In the genomic region with DNA sequence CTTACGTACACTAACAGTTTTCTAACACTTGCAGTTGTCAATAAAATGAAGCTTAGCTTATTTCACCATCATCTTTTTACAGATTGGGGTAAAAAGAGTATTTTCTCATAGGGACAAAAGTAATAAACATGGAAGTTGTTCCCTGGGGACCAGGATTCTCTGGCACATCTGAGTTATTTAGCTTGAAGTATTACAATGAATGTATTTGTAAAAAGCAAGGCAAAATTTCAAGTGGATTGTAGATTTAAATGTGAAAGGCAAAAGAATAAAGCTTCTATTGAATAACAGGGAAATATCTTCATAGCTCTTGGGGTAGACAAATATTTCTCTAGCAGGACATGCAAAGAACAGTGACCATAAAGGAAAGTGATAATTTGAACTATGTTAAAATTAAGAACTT, we compare ENCODE assay signal across 35 cellular contexts.
"Had no signal": no experiment of that assay in that cellular context is flagged by ENCODE, and none has a peak within 500 bp of the region (broad histone marks: within the 10 kb centered on the region; RNA-seq: fewer than 3 reads in every experiment).

No MANE protein-coding gene starts in this region.

- H3K4me1 ChIP-seq: ascending aorta had no signal

- DNase-seq: activated B cell treated with CpG ODN at 0.5 μM for 24 hours; activated CD4-positive, alpha-beta memory T cell treated with anti-CD3 and anti-CD28 coated beads, Interleukin-2, amount 10 ng/mL, durations not matched to agents 7 days and 5 days; activated CD4-positive, alpha-beta T cell treated with anti-CD3 and anti-CD28 coated beads for 48 hours; activated CD4-positive, alpha-beta T cell treated with anti-CD3 and anti-CD28 coated beads, Interleukin-2, amount 10 ng/mL, durations not matched to agents 7 days and 5 days; activated CD4-positive, alpha-beta T cell treated with anti-CD3 and anti-CD28 coated beads, Interleukin-2, amount 50 U/mL, for 48 hours; activated CD4-positive, CD25-positive, alpha-beta regulatory T cell treated with anti-CD3 and anti-CD28 coated beads, Interleukin-2, amount 50 U/mL, for 72 hours; activated CD8-positive, alpha-beta memory T cell treated with anti-CD3 and anti-CD28 coated beads for 24 hours; activated CD8-positive, alpha-beta memory T cell treated with anti-CD3 and anti-CD28 coated beads, Interleukin-2, amount 10 ng/mL, durations not matched to agents 7 days and 5 days; activated CD8-positive, alpha-beta memory T cell treated with anti-CD3 and anti-CD28 coated beads, Interleukin-2, amount 50 U/mL, for 48 hours; activated CD8-positive, alpha-beta T cell treated with anti-CD3 and anti-CD28 coated beads, Interleukin-2, amount 10 ng/mL, durations not matched to agents 7 days and 5 days; activated effector memory CD4-positive, alpha-beta T cell treated with Interleukin-2 at 50 U/mL for 16 hours; activated gamma-delta T cell; activated naive CD4-positive, alpha-beta T cell treated with anti-CD3 and anti-CD28 coated beads, Interleukin-2, amount 10 ng/mL, durations not matched to agents 7 days and 5 days; activated naive CD4-positive, alpha-beta T cell treated with Interleukin-2 at 50 U/mL for 16 hours; activated naive CD8-positive, alpha-beta T cell treated with anti-CD3 and anti-CD28 coated beads, Interleukin-2, amount 10 ng/mL, durations not matched to agents 7 days and 5 days; activated naive CD8-positive, alpha-beta T cell treated with anti-CD3 and anti-CD28 coated beads, Interleukin-2, amount 50 U/mL, for 24 hours; activated T-cell treated with anti-CD3 and anti-CD28 coated beads, Interleukin-2, amount 50 U/mL, for 24 hours; activated T-cell treated with anti-CD3 and anti-CD28 coated beads, Interleukin-2, amount 50 U/mL, for 48 hours; amygdala; anterior cingulate cortex; caudate nucleus; cerebellar nuclear complex; T-helper 1 cell; T-helper 2 cell; T-helper 9 cell had no signal

- H3K4me3 ChIP-seq: ascending aorta, cardiac muscle cell had no signal

- H3K27ac Mint-ChIP-seq: activated B cell treated with CpG ODN at 0.5 μM for 24 hours; activated CD4-positive, alpha-beta memory T cell treated with anti-CD3 and anti-CD28 coated beads, Interleukin-2, amount 10 ng/mL, durations not matched to agents 7 days and 5 days; activated CD4-positive, alpha-beta T cell treated with anti-CD3 and anti-CD28 coated beads, Interleukin-2, amount 10 ng/mL, durations not matched to agents 7 days and 5 days; activated CD8-positive, alpha-beta memory T cell treated with anti-CD3 and anti-CD28 coated beads, Interleukin-2, amount 10 ng/mL, durations not matched to agents 7 days and 5 days; activated CD8-positive, alpha-beta T cell treated with anti-CD3 and anti-CD28 coated beads, Interleukin-2, amount 10 ng/mL, durations not matched to agents 7 days and 5 days; activated naive CD4-positive, alpha-beta T cell treated with anti-CD3 and anti-CD28 coated beads, Interleukin-2, amount 10 ng/mL, durations not matched to agents 7 days and 5 days; activated naive CD4-positive, alpha-beta T cell treated with anti-CD3 and anti-CD28 coated beads, Interleukin-2, amount 50 U/mL, for 24 hours; activated naive CD8-positive, alpha-beta T cell; activated naive CD8-positive, alpha-beta T cell treated with anti-CD3 and anti-CD28 coated beads, Interleukin-2, amount 10 ng/mL, durations not matched to agents 7 days and 5 days; activated naive CD8-positive, alpha-beta T cell treated with anti-CD3 and anti-CD28 coated beads, Interleukin-2, amount 50 U/mL, for 24 hours; activated T-cell treated with anti-CD3 and anti-CD28 coated beads, Interleukin-2, amount 50 U/mL, for 24 hours; activated T-helper 2 cell treated with anti-CD3 and anti-CD28 coated beads, Interferon-gamma antibody, Interleukin-2, Interleukin-4, amounts not matched to agents 10 μg/mL and 5 μg/mL and 100 μg/mL, durations not matched to agents 14 hours and 24 hours and 36 hours; brain; T-helper 1 cell treated with Interleukin-12 subunit alpha and Interleukin-12 subunit beta and Interleukin-4 antibody, amounts not matched to agents 30 μg/mL and 1 μg/mL, for 36 hours; T-helper 2 cell treated with Interferon-gamma antibody and Interleukin-4, amounts not matched to agents 5 μg/mL and 100 μg/mL, for 36 hours had no signal

- H3K9me3 ChIP-seq: ascending aorta had no signal

- H3K4me1 Mint-ChIP-seq: activated B cell treated with CpG ODN at 0.5 μM for 24 hours; activated CD4-positive, alpha-beta memory T cell treated with anti-CD3 and anti-CD28 coated beads, Interleukin-2, amount 10 ng/mL, durations not matched to agents 7 days and 5 days; activated CD4-positive, alpha-beta T cell treated with anti-CD3 and anti-CD28 coated beads, Interleukin-2, amount 10 ng/mL, durations not matched to agents 7 days and 5 days; activated CD8-positive, alpha-beta memory T cell treated with anti-CD3 and anti-CD28 coated beads, Interleukin-2, amount 10 ng/mL, durations not matched to agents 7 days and 5 days; activated naive CD4-positive, alpha-beta T cell treated with anti-CD3 and anti-CD28 coated beads, Interleukin-2, amount 10 ng/mL, durations not matched to agents 7 days and 5 days; activated naive CD4-positive, alpha-beta T cell treated with anti-CD3 and anti-CD28 coated beads, Interleukin-2, amount 50 U/mL, for 24 hours; activated naive CD8-positive, alpha-beta T cell treated with anti-CD3 and anti-CD28 coated beads, Interleukin-2, amount 10 ng/mL, durations not matched to agents 7 days and 5 days; activated naive CD8-positive, alpha-beta T cell treated with anti-CD3 and anti-CD28 coated beads, Interleukin-2, amount 50 U/mL, for 24 hours; central memory CD8-positive, alpha-beta T cell had no signal

- H3K4me3 Mint-ChIP-seq: activated B cell treated with CpG ODN at 0.5 μM for 24 hours; activated CD4-positive, alpha-beta memory T cell treated with anti-CD3 and anti-CD28 coated beads, Interleukin-2, amount 10 ng/mL, durations not matched to agents 7 days and 5 days; activated CD4-positive, alpha-beta T cell treated with anti-CD3 and anti-CD28 coated beads, Interleukin-2, amount 10 ng/mL, durations not matched to agents 7 days and 5 days; activated CD8-positive, alpha-beta memory T cell treated with anti-CD3 and anti-CD28 coated beads, Interleukin-2, amount 10 ng/mL, durations not matched to agents 7 days and 5 days; activated CD8-positive, alpha-beta T cell treated with anti-CD3 and anti-CD28 coated beads, Interleukin-2, amount 10 ng/mL, durations not matched to agents 7 days and 5 days; activated naive CD4-positive, alpha-beta T cell treated with anti-CD3 and anti-CD28 coated beads, Interleukin-2, amount 10 ng/mL, durations not matched to agents 7 days and 5 days; activated naive CD4-positive, alpha-beta T cell treated with anti-CD3 and anti-CD28 coated beads, Interleukin-2, amount 50 U/mL, for 24 hours; activated naive CD8-positive, alpha-beta T cell; activated naive CD8-positive, alpha-beta T cell treated with anti-CD3 and anti-CD28 coated beads, Interleukin-2, amount 10 ng/mL, durations not matched to agents 7 days and 5 days; activated naive CD8-positive, alpha-beta T cell treated with anti-CD3 and anti-CD28 coated beads, Interleukin-2, amount 50 U/mL, for 24 hours; activated T-cell treated with anti-CD3 and anti-CD28 coated beads, Interleukin-2, amount 50 U/mL, for 24 hours; brain; central memory CD8-positive, alpha-beta T cell; T-helper 1 cell treated with Interleukin-12 subunit alpha and Interleukin-12 subunit beta and Interleukin-4 antibody, amounts not matched to agents 30 μg/mL and 1 μg/mL, for 36 hours; T-helper 2 cell treated with Interferon-gamma antibody and Interleukin-4, amounts not matched to agents 5 μg/mL and 100 μg/mL, for 36 hours had no signal

- H3K27ac ChIP-seq: ascending aorta, cardiac muscle cell, VCaP had no signal

- H3K36me3 Mint-ChIP-seq: activated CD8-positive, alpha-beta memory T cell treated with anti-CD3 and anti-CD28 coated beads, Interleukin-2, amount 10 ng/mL, durations not matched to agents 7 days and 5 days; activated naive CD4-positive, alpha-beta T cell treated with anti-CD3 and anti-CD28 coated beads, Interleukin-2, amount 10 ng/mL, durations not matched to agents 7 days and 5 days; activated naive CD4-positive, alpha-beta T cell treated with anti-CD3 and anti-CD28 coated beads, Interleukin-2, amount 50 U/mL, for 24 hours; activated naive CD8-positive, alpha-beta T cell; activated naive CD8-positive, alpha-beta T cell treated with anti-CD3 and anti-CD28 coated beads, Interleukin-2, amount 10 ng/mL, durations not matched to agents 7 days and 5 days; brain had no signal

- H3K27me3 Mint-ChIP-seq: activated naive CD4-positive, alpha-beta T cell treated with anti-CD3 and anti-CD28 coated beads, Interleukin-2, amount 10 ng/mL, durations not matched to agents 7 days and 5 days had no signal

- H3K27me3 ChIP-seq: ascending aorta, cardiac muscle cell had no signal

- ATAC-seq: activated CD8-positive, alpha-beta memory T cell treated with anti-CD3 and anti-CD28 coated beads, Interleukin-2, amount 10 ng/mL, durations not matched to agents 7 days and 5 days; activated CD8-positive, alpha-beta T cell treated with anti-CD3 and anti-CD28 coated beads, Interleukin-2, amount 10 ng/mL, durations not matched to agents 7 days and 5 days; activated naive CD8-positive, alpha-beta T cell treated with anti-CD3 and anti-CD28 coated beads, Interleukin-2, amount 50 U/mL, for 24 hours had no signal

- H3K9me3 Mint-ChIP-seq: activated B cell treated with CpG ODN at 0.5 μM for 24 hours; activated CD4-positive, alpha-beta memory T cell treated with anti-CD3 and anti-CD28 coated beads, Interleukin-2, amount 10 ng/mL, durations not matched to agents 7 days and 5 days; activated CD4-positive, alpha-beta T cell treated with anti-CD3 and anti-CD28 coated beads, Interleukin-2, amount 10 ng/mL, durations not matched to agents 7 days and 5 days; activated naive CD4-positive, alpha-beta T cell treated with anti-CD3 and anti-CD28 coated beads, Interleukin-2, amount 10 ng/mL, durations not matched to agents 7 days and 5 days; activated naive CD4-positive, alpha-beta T cell treated with anti-CD3 and anti-CD28 coated beads, Interleukin-2, amount 50 U/mL, for 24 hours; activated naive CD8-positive, alpha-beta T cell treated with anti-CD3 and anti-CD28 coated beads, Interleukin-2, amount 50 U/mL, for 24 hours; activated T-cell treated with anti-CD3 and anti-CD28 coated beads, Interleukin-2, amount 50 U/mL, for 24 hours; activated T-helper 2 cell treated with anti-CD3 and anti-CD28 coated beads, Interferon-gamma antibody, Interleukin-2, Interleukin-4, amounts not matched to agents 10 μg/mL and 5 μg/mL and 100 μg/mL, durations not matched to agents 14 hours and 24 hours and 36 hours; central memory CD8-positive, alpha-beta T cell; T-helper 1 cell treated with Interleukin-12 subunit alpha and Interleukin-12 subunit beta and Interleukin-4 antibody, amounts not matched to agents 30 μg/mL and 1 μg/mL, for 36 hours; T-helper 2 cell treated with Interferon-gamma antibody and Interleukin-4, amounts not matched to agents 5 μg/mL and 100 μg/mL, for 36 hours had no signal

- H3K36me3 ChIP-seq: ascending aorta, cardiac muscle cell had no signal
